In the genomic region with DNA sequence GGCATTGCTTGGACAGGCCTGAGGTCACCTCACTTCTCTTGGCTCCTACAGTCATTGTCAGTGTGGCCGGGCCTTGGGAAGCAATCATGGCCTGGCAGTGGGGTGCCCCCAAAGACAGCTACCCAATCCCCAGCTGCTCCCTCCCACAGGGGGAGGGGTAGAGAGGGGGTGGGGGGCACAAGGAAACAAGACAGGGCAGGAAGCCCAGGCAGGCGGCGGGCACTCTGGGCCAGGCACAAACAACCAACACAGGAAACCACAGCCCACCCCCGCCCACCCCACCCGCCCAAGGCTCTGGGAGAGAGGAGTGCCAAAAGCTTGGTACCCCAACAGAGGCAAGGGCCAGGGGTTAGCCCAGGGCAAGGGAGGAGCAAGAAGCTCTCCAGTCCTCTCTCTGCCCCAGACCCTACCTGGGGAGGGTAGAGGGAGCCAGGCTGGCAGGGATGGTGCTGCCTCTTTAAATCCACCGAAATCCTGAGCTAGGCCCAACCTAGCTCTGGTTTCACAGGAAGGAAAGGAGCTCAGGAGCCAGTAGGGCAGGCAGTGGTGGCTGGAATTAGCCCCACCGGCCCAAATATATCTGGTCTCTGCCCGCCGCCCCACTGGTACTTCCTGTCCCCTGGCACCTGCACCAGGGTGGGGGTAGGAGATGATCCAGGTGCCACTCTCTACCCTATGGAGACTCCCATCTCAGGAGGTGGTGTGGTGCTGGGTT, we compare ENCODE assay signal across 8 cellular contexts. TPM values are rescaled to one million over a fixed set of nuclear protein-coding genes. Genes with fewer than 3 reads are reported as not detected.
DNase-seq lines count a peak whose midpoint lies in the region; ATAC-seq and TF ChIP-seq lines count a peak whose summit lies in the region.

No MANE protein-coding gene starts in this region.

- H3F3A ChIP-seq in neural progenitor cell (ENCODE audit: low read depth): peaks cover 82% of the 10 kb centered on the region

- H3K4me1 ChIP-seq in CD8-positive, alpha-beta memory T cell (ENCODE audit: insufficient read depth, low read length): peaks cover 93% of the 10 kb centered on the region
- H3K4me1 ChIP-seq in neural progenitor cell: peaks cover 96% of the 10 kb centered on the region

- no peak for ATAC-seq in HG03521 (IDR thresholded peaks at IDR 0.05; ENCODE audit: unreplicated experiment)
- no peak for ATAC-seq in GM18873 (IDR thresholded peaks at IDR 0.05; ENCODE audit: low FRiP score, unreplicated experiment)
- ATAC-seq in HG03025 (IDR thresholded peaks at IDR 0.05; ENCODE audit: low FRiP score, unreplicated experiment): no peak
- no peak for ATAC-seq in HG02678 (IDR thresholded peaks at IDR 0.05; ENCODE audit: unreplicated experiment)

- H2AFZ ChIP-seq in neural progenitor cell (replicated peaks): no peak overlapping the region

- peaks cover 47% of the 10 kb centered on the region for H4K20me1 ChIP-seq in neural progenitor cell (ENCODE audit: low read depth)

- H3K79me2 ChIP-seq in neural progenitor cell (ENCODE audit: low read depth): peaks cover 90% of the 10 kb centered on the region

- peak; percentile 46 to 80 (median 71) for DNase-seq in CD8-positive, alpha-beta memory T cell
- DNase-seq in RWPE1 (ENCODE audit: low spot score): no peak
- peak in 3 of 10 donors; percentile 68 to 72 (median 71) for DNase-seq in dorsolateral prefrontal cortex
- DNase-seq in neural progenitor cell (ENCODE audit: low spot score): peak; percentile 11

- H3K4me1 Mint-ChIP-seq in CD8-positive, alpha-beta memory T cell: peaks cover 80 to 93% (median 80%) of the 10 kb centered on the region in 3 donors
- H3K4me1 Mint-ChIP-seq in neural progenitor cell: peaks cover 82% of the 10 kb centered on the region

- H3K27ac ChIP-seq in CD8-positive, alpha-beta memory T cell (ENCODE audit: low read depth, low read length): peak overlapping the region; percentile 86
- H3K27ac ChIP-seq in RWPE1: peak overlapping the region; percentile 100
- peak overlapping the region; percentile 51 to 98 (median 94) for H3K27ac ChIP-seq in dorsolateral prefrontal cortex
- no peak overlapping the region for H3K27ac ChIP-seq in neural progenitor cell

- peak overlapping the region; percentile 80 to 100 (median 92) for H3K4me3 Mint-ChIP-seq in CD8-positive, alpha-beta memory T cell
- no peak overlapping the region for H3K4me3 Mint-ChIP-seq in neural progenitor cell

- H3K9me3 ChIP-seq in CD8-positive, alpha-beta memory T cell (ENCODE audit: low read length): no peaks in the 10 kb centered on the region
- no peaks in the 10 kb centered on the region for H3K9me3 ChIP-seq in neural progenitor cell (ENCODE audit: low read depth)

- H3K27me3 ChIP-seq in CD8-positive, alpha-beta memory T cell (ENCODE audit: insufficient read depth, low read length, poor library complexity, severe bottlenecking): no peaks in the 10 kb centered on the region
- H3K27me3 ChIP-seq in dorsolateral prefrontal cortex (no peaks in the 10 kb centered on the region), neural progenitor cell (no peaks in the 10 kb centered on the region)

- peaks cover 0 to 3% of the 10 kb centered on the region in 2 donors for H3K27me3 Mint-ChIP-seq in CD8-positive, alpha-beta memory T cell
- H3K27me3 Mint-ChIP-seq in neural progenitor cell (ENCODE audit: insufficient read depth, low read depth): peaks cover 3% of the 10 kb centered on the region

- peak overlapping the region; percentile 78 for H3K4me3 ChIP-seq in CD8-positive, alpha-beta memory T cell (ENCODE audit: low read length)
- H3K4me3 ChIP-seq in dorsolateral prefrontal cortex (peak overlapping the region in 24 of 59 donors; percentile 5 to 58 (median 20)), neural progenitor cell (no peak overlapping the region)

- H3K36me3 Mint-ChIP-seq in CD8-positive, alpha-beta memory T cell: peaks cover 6 to 42% (median 15%) of the 10 kb centered on the region in 3 donors
- H3K36me3 Mint-ChIP-seq in neural progenitor cell: no peaks in the 10 kb centered on the region

- peak overlapping the region; percentile 98 to 100 (median 100) for H3K27ac Mint-ChIP-seq in CD8-positive, alpha-beta memory T cell
- H3K27ac Mint-ChIP-seq in neural progenitor cell: no peak overlapping the region

- TF ChIP-seq CTCF in RWPE1 (conservative IDR thresholded peaks at IDR 0.05; ENCODE audit: low read depth) (no peak), dorsolateral prefrontal cortex (IDR thresholded peaks at IDR 0.05 in 54 of 56, conservative IDR thresholded peaks at IDR 0.05 in 2 of 56; ENCODE audit: low read depth in 1 of 56, partially characterized antibody in 56 of 56) (no peak), neural progenitor cell (IDR thresholded peaks at IDR 0.05) (no peak)

- CTCF ChIA-PET in CD8-positive, alpha-beta memory T cell (lab: Charles Lee): interaction anchor here (0.7 to 6.5 kb wide), 8 partner anchors 14 to 225 kb away, joined by 3 to 40 read pairs (median 3); a partner anchor contains a TSS
- CTCF ChIA-PET in RWPE1 (lab: Yijun Ruan, JAX): interaction anchor here (3.4 kb wide), 1 partner anchor 14 kb away, joined by 16 read pairs; no protein-coding TSS in a partner anchor

- no peaks in the 10 kb centered on the region for H3K9me3 Mint-ChIP-seq in CD8-positive, alpha-beta memory T cell
- no peaks in the 10 kb centered on the region for H3K9me3 Mint-ChIP-seq in neural progenitor cell

- peak overlapping the region; percentile 53 for H3K4me2 ChIP-seq in neural progenitor cell

- H3K9ac ChIP-seq in neural progenitor cell: no peak overlapping the region

- POLR2A ChIA-PET in CD8-positive, alpha-beta memory T cell (lab: Charles Lee): interaction anchor here (0.5 to 10.7 kb wide), 8 partner anchors 14 to 124 kb away, joined by 3 to 203 read pairs (median 5); a partner anchor contains a TSS
- POLR2A ChIA-PET in RWPE1 (lab: Yijun Ruan, JAX; ENCODE audit: low non-redundant PET): interaction anchor here (1.3 to 2.0 kb wide), 2 partner anchors 9 to 17 kb away, joined by 3 to 14 read pairs; no protein-coding TSS in a partner anchor

- peaks cover 7% of the 10 kb centered on the region for H3K36me3 ChIP-seq in CD8-positive, alpha-beta memory T cell (ENCODE audit: insufficient read depth, low read length)
- H3K36me3 ChIP-seq in neural progenitor cell: no peaks in the 10 kb centered on the region

- intact Hi-C loops in dorsolateral prefrontal cortex (cut with DNase I): no loop called here

RNA-seq across cellular contexts. Expression of a gene that starts 12.2 kb away (rescaled TPM):
- 10 to 100 TPM; 39.6 to 42.8 TPM for total RNA-seq in CD8-positive, alpha-beta memory T cell
- 9.1 TPM for polyA plus RNA-seq in CD8-positive, alpha-beta memory T cell
- total RNA-seq in dorsolateral prefrontal cortex (10 to 100 TPM; 18.7 to 59.0 (median 28.4) TPM), neural progenitor cell (ENCODE audit: low replicate concordance) (3.0 and 7.2 TPM in 2 replicates)

RNA-seq across cellular contexts. Expression of a gene that starts 29.9 kb away (rescaled TPM):
- total RNA-seq in CD8-positive, alpha-beta memory T cell: 1 to 10 TPM; 5.8 to 6.3 TPM
- polyA plus RNA-seq in CD8-positive, alpha-beta memory T cell: 4.5 TPM
- total RNA-seq in dorsolateral prefrontal cortex (not detected), neural progenitor cell (ENCODE audit: low replicate concordance) (not detected in 2 replicates)

RNA-seq across cellular contexts. Expression of a gene that starts 42.5 kb away (rescaled TPM):
- total RNA-seq in CD8-positive, alpha-beta memory T cell: under 1 TPM in 1 of 2 experiments, not detected in 1; 0.22 TPM
- not detected for polyA plus RNA-seq in CD8-positive, alpha-beta memory T cell
- total RNA-seq in dorsolateral prefrontal cortex (1 to 10 TPM in 3 of 120 experiments, under 1 TPM in 24, not detected in 93; 0.43 to 1.2 (median 0.59) TPM), neural progenitor cell (ENCODE audit: low replicate concordance) (0.43 TPM in 1 of 2 replicates, not detected in the other)

RNA-seq across cellular contexts. Expression of a gene that starts 58.0 kb away (rescaled TPM):
- total RNA-seq in CD8-positive, alpha-beta memory T cell: not detected
- not detected for polyA plus RNA-seq in CD8-positive, alpha-beta memory T cell
- total RNA-seq in dorsolateral prefrontal cortex (under 1 TPM in 1 of 120 experiments, not detected in 119; 0.44 TPM), neural progenitor cell (ENCODE audit: low replicate concordance) (not detected in 2 replicates)
